ENCODE assay signal across 21 cellular contexts in genomic region chr19:44719262-44719701, GRCh38. TPM values are rescaled to one million over a fixed set of nuclear protein-coding genes. Genes with fewer than 3 reads are reported as not detected.
DNase-seq lines count a peak whose midpoint lies in the region; ATAC-seq, FAIRE-seq and TF ChIP-seq lines count a peak whose summit lies in the region.
"Had no signal": no experiment of that assay in that cellular context is flagged by ENCODE, and none has a peak within 500 bp of the region (broad histone marks: within the 10 kb centered on the region; RNA-seq: fewer than 3 reads in every experiment).

No MANE protein-coding gene starts in this region.

- peaks cover 22% of the 10 kb centered on the region for H3K4me1 ChIP-seq in adipocyte (ENCODE audit: control insufficient read depth, insufficient read depth, low read length)
- peaks cover 80% of the 10 kb centered on the region for H3K4me1 ChIP-seq in HepG2 (ENCODE audit: insufficient read depth, low read length)
- peaks cover 4 to 43% (median 32%) of the 10 kb centered on the region in 5 donors for H3K4me1 ChIP-seq in subcutaneous abdominal adipose tissue (ENCODE audit: control insufficient read depth in 5 of 5, insufficient read depth in 5 of 5, low read length in 5 of 5)

- peak overlapping the region; percentile 45 for H3K27ac Mint-ChIP-seq in T-helper 1 cell treated with Interleukin-12 subunit alpha and Interleukin-12 subunit beta and Interleukin-4 antibody, amounts not matched to agents 30 μg/mL and 1 μg/mL, for 36 hours
- H3K27ac Mint-ChIP-seq: activated CD4-positive, alpha-beta T cell treated with anti-CD3 and anti-CD28 coated beads, Interleukin-2, amount 10 ng/mL, durations not matched to agents 24 days and 14 days; CD8-positive, alpha-beta T cell; stimulated activated memory B cell treated with anti-CD40 and anti-IgM and Interleukin-4, amounts not matched to agents 10 μg/mL and 1 μg/mL and 100 μg/mL, for 72 hours had no signal

- H3K9ac ChIP-seq in adipocyte (ENCODE audit: low read length) (peak overlapping the region; percentile 41), HepG2 (ENCODE audit: insufficient read depth, low read depth, low read length) (peak overlapping the region; percentile 42; the same call in 1 of the 2 replicates), subcutaneous abdominal adipose tissue (ENCODE audit: low read length in 5 of 5) (no peak overlapping the region)
- H3K9ac ChIP-seq: KMS-11 had no signal

- no peak overlapping the region for H3K4me3 ChIP-seq in adipocyte (ENCODE audit: low read length)
- H3K4me3 ChIP-seq in HepG2 (replicated peaks in 1 of 3; ENCODE audit: insufficient read depth in 1 of 3, low read depth in 2 of 3, low read length in 3 of 3), result peak overlapping the region in 1 of 3 experiments; percentile 82; a peak in 1 of 6 replicates
- H3K4me3 ChIP-seq in subcutaneous abdominal adipose tissue (ENCODE audit: low read depth in 1 of 5, low read length in 5 of 5), result no peak overlapping the region

- no peak; the same call in 1 of the 2 replicates for TF ChIP-seq CTCF in HepG2 (CRISPR knock-in tag; IDR thresholded peaks at IDR 0.05)

- H4K20me1 ChIP-seq in HepG2 (ENCODE audit: insufficient read depth, low read length), result no peaks in the 10 kb centered on the region

- H2AFZ ChIP-seq in HepG2 (ENCODE audit: low read length), result no peak overlapping the region

- peak overlapping the region; percentile 88 for H3K4me2 ChIP-seq in HepG2 (ENCODE audit: low read depth, low read length)

- no peak overlapping the region for H3K4me3 Mint-ChIP-seq in T-helper 1 cell treated with Interleukin-12 subunit alpha and Interleukin-12 subunit beta and Interleukin-4 antibody, amounts not matched to agents 30 μg/mL and 1 μg/mL, for 36 hours
- H3K4me3 Mint-ChIP-seq: activated CD4-positive, alpha-beta T cell treated with anti-CD3 and anti-CD28 coated beads, Interleukin-2, amount 10 ng/mL, durations not matched to agents 24 days and 14 days; CD8-positive, alpha-beta T cell; stimulated activated memory B cell treated with anti-CD40 and anti-IgM and Interleukin-4, amounts not matched to agents 10 μg/mL and 1 μg/mL and 100 μg/mL, for 72 hours had no signal

- peaks cover 8% of the 10 kb centered on the region for H3K9me3 ChIP-seq in adipocyte (ENCODE audit: control insufficient read depth, low read length)
- H3K9me3 ChIP-seq in HepG2 (ENCODE audit: low read length), result peaks cover 13% of the 10 kb centered on the region
- peaks cover 0 to 16% (median 8%) of the 10 kb centered on the region in 5 donors for H3K9me3 ChIP-seq in subcutaneous abdominal adipose tissue (ENCODE audit: control insufficient read depth in 5 of 5, low read length in 5 of 5)
- H3K9me3 ChIP-seq: upper lobe of right lung had no signal

- CTCF ChIA-PET in HepG2 (lab: Yijun Ruan, JAX; ENCODE audit: low intra/inter-chr PET ratio, low total read pairs), result no interaction called here

- no peak for TF ChIP-seq POLR2A in HepG2 (IDR thresholded peaks at IDR 0.05; ENCODE audit: insufficient read depth in 1 of 2, low read depth in 2 of 2, low read length in 2 of 2)

- TF ChIP-seq EP300 in HepG2 (IDR thresholded peaks at IDR 0.05; ENCODE audit: low read depth in 2 of 2, low read length in 2 of 2) (no peak), HepG2 (CRISPR knock-in tag; IDR thresholded peaks at IDR 0.05; ENCODE audit: borderline replicate concordance) (no peak)

- BruUV-seq in HepG2 (replicated peaks; lab: Mats Ljungman, UMichigan), result no TSS peak

- H3K27ac ChIP-seq in HepG2 (ENCODE audit: extremely low read length, insufficient read depth, low read length) (peak overlapping the region; percentile 95), subcutaneous abdominal adipose tissue (ENCODE audit: low read depth, low read length) (peak overlapping the region; percentile 42)

- FAIRE-seq in HepG2 (lab: Jason Lieb, UNC), result no peak
- FAIRE-seq: keratinocyte had no signal

- H3K27me3 ChIP-seq in adipocyte (replicated peaks; ENCODE audit: control insufficient read depth, insufficient read depth, low read length) (no peaks in the 10 kb centered on the region), HepG2 (ENCODE audit: control insufficient read depth in 1 of 2, insufficient read depth in 2 of 2, low read length in 2 of 2) (no peaks in the 10 kb centered on the region; a peak in 1 of 5 replicates), subcutaneous abdominal adipose tissue (ENCODE audit: control insufficient read depth in 5 of 5, insufficient read depth in 4 of 5, low read length in 5 of 5) (peaks cover 0 to 3% (median 2%) of the 10 kb centered on the region in 5 donors)
- H3K27me3 ChIP-seq: upper lobe of right lung had no signal

- no peak for TF ChIP-seq RAD21 in HepG2 (CRISPR knock-in tag; IDR thresholded peaks at IDR 0.05)

- intact Hi-C loops in HepG2 (cut with micrococcal nuclease; ENCODE audit: unreplicated experiment), result loop anchor here (2.0 kb wide), 1 partner anchor 24 kb away; no protein-coding TSS in a partner anchor

- peaks cover 13% of the 10 kb centered on the region for H3K36me3 Mint-ChIP-seq in T-helper 1 cell treated with Interleukin-12 subunit alpha and Interleukin-12 subunit beta and Interleukin-4 antibody, amounts not matched to agents 30 μg/mL and 1 μg/mL, for 36 hours (ENCODE audit: low read depth)
- H3K36me3 Mint-ChIP-seq: CD8-positive, alpha-beta T cell; stimulated activated memory B cell treated with anti-CD40 and anti-IgM and Interleukin-4, amounts not matched to agents 10 μg/mL and 1 μg/mL and 100 μg/mL, for 72 hours had no signal

- POLR2A ChIA-PET in HepG2 (lab: Yijun Ruan, JAX), result interaction anchor here (1.2 to 8.0 kb wide), 6 partner anchors 9 to 186 kb away, joined by 3 to 94 read pairs (median 10); partner anchors contain the start of gene APOE

- DNase-seq in T-helper 1 cell (no peak), adipocyte (ENCODE audit: low read depth) (no peak), HepG2 (ENCODE audit: low spot score) (no peak), mesenteric fat pad (ENCODE audit: low spot score) (no peak)
- no peak for DNase-seq in activated CD4-positive, alpha-beta T cell treated with anti-CD3 and anti-CD28 coated beads, Interleukin-2, amount 50 U/mL, for 48 hours
- DNase-seq: activated CD4-positive, alpha-beta T cell treated with anti-CD3 and anti-CD28 coated beads, Interleukin-2, amount 10 ng/mL, durations not matched to agents 24 days and 14 days; CD8-positive, alpha-beta T cell; cortex of kidney; NCI-H1092; NCI-H2171; T-helper 9 cell had no signal

- peaks cover 22% of the 10 kb centered on the region for H3K79me2 ChIP-seq in HepG2 (ENCODE audit: insufficient read depth, low read length)

- H3K9me3 Mint-ChIP-seq in T-helper 1 cell treated with Interleukin-12 subunit alpha and Interleukin-12 subunit beta and Interleukin-4 antibody, amounts not matched to agents 30 μg/mL and 1 μg/mL, for 36 hours, result peaks cover 18% of the 10 kb centered on the region

- H3K4me1 Mint-ChIP-seq in T-helper 1 cell treated with Interleukin-12 subunit alpha and Interleukin-12 subunit beta and Interleukin-4 antibody, amounts not matched to agents 30 μg/mL and 1 μg/mL, for 36 hours (ENCODE audit: low read depth), result peaks cover 29% of the 10 kb centered on the region

- no peaks in the 10 kb centered on the region for H3K36me3 ChIP-seq in adipocyte (ENCODE audit: control insufficient read depth, insufficient read depth, low read length, severe bottlenecking)
- H3K36me3 ChIP-seq in HepG2 (replicated peaks in 1 of 2; ENCODE audit: control insufficient read depth in 1 of 2, insufficient read depth in 2 of 2, low read length in 2 of 2), result peaks cover 7 to 13% of the 10 kb centered on the region in 2 experiments
- no peaks in the 10 kb centered on the region for H3K36me3 ChIP-seq in subcutaneous abdominal adipose tissue (ENCODE audit: control insufficient read depth in 5 of 5, insufficient read depth in 5 of 5, low read length in 5 of 5)
- H3K36me3 ChIP-seq: upper lobe of right lung had no signal

- WGBS in HepG2 (ENCODE audit: low lambda C conversion rate), result 63% methylated on average over 7 of the region's 8 CpGs

- H3K27me3 Mint-ChIP-seq in T-helper 1 cell treated with Interleukin-12 subunit alpha and Interleukin-12 subunit beta and Interleukin-4 antibody, amounts not matched to agents 30 μg/mL and 1 μg/mL, for 36 hours (ENCODE audit: low read depth), result no peaks in the 10 kb centered on the region
- H3K27me3 Mint-ChIP-seq: activated CD4-positive, alpha-beta T cell treated with anti-CD3 and anti-CD28 coated beads, Interleukin-2, amount 10 ng/mL, durations not matched to agents 24 days and 14 days had no signal

- no peak for ATAC-seq in HepG2
- ATAC-seq in GM18907 (IDR thresholded peaks at IDR 0.05; ENCODE audit: unreplicated experiment), result no peak
- ATAC-seq: CD8-positive, alpha-beta T cell; stimulated activated memory B cell treated with anti-CD40 and anti-IgM and Interleukin-4, amounts not matched to agents 10 μg/mL and 1 μg/mL and 100 μg/mL, for 72 hours had no signal

- in situ Hi-C loops in HepG2 (cut with HindIII; ENCODE audit: extremely low pct_ligation_motif_present, low pct_unique_long_range_greater_than_20kb), result no loop called here

RNA-seq across cellular contexts. Expression of gene CEACAM16, which starts 20.3 kb away (rescaled TPM):
- total RNA-seq in HepG2 (2016; rRNA removed; fragmentation: Illumina TruSeq; extraction: Trizol) (not detected in 2 replicates), mesenteric fat pad (not detected)
- not detected in 2 replicates for total RNA-seq in HepG2 (2016; cell fraction: cytosol; rRNA removed; fragmentation: Illumina TruSeq; extraction: Trizol; ENCODE audit: low read depth)
- not detected in 2 replicates for total RNA-seq in HepG2 (2016; cell fraction: insoluble cytoplasmic fraction; rRNA removed; fragmentation: Illumina TruSeq; extraction: Trizol)
- not detected in 2 replicates for total RNA-seq in HepG2 (2016; cell fraction: membrane; rRNA removed; fragmentation: Illumina TruSeq; extraction: Trizol)
- not detected in 2 replicates for total RNA-seq in HepG2 (2016; cell fraction: nucleus; rRNA removed; fragmentation: Illumina TruSeq; extraction: Trizol)
- polyA plus RNA-seq in HepG2 (2011; rRNA removed), result not detected in 2 replicates
- polyA plus RNA-seq in HepG2 (2011; cell fraction: cytosol; rRNA removed), result not detected in 2 replicates
- not detected in 2 replicates for polyA plus RNA-seq in HepG2 (2011; cell fraction: nucleus; rRNA removed)
- polyA plus RNA-seq in HepG2 (2012), result not detected in 2 replicates
- polyA plus RNA-seq in HepG2 (2016; cell fraction: cytosol; fragmentation: Illumina TruSeq; extraction: Trizol; ENCODE audit: low read depth), result not detected in 2 replicates
- polyA plus RNA-seq in HepG2 (2016; cell fraction: insoluble cytoplasmic fraction; fragmentation: Illumina TruSeq; extraction: Trizol; ENCODE audit: low read depth), result not detected in 2 replicates
- not detected in 2 replicates for polyA plus RNA-seq in HepG2 (2016; cell fraction: membrane; fragmentation: Illumina TruSeq; extraction: Trizol; ENCODE audit: low read depth)
- not detected in 2 replicates for polyA plus RNA-seq in HepG2 (2016; cell fraction: nucleus; fragmentation: Illumina TruSeq; extraction: Trizol; ENCODE audit: insufficient read depth, low read depth)
- not detected in 2 replicates for polyA minus RNA-seq in HepG2 (2011; rRNA and poly(A)+ RNA removed; ENCODE audit: low replicate concordance)
- polyA minus RNA-seq in HepG2 (2011; cell fraction: cytosol; rRNA and poly(A)+ RNA removed), result not detected in 2 replicates
- not detected in 2 replicates for polyA minus RNA-seq in HepG2 (2011; cell fraction: nucleus; rRNA and poly(A)+ RNA removed)
- total RNA-seq: A673; activated CD4-positive, alpha-beta T cell treated with anti-CD3 and anti-CD28 coated beads, Interleukin-2, amount 10 ng/mL, durations not matched to agents 24 days and 14 days; CD8-positive, alpha-beta T cell; epithelial cell of proximal tubule; upper lobe of right lung had no signal
- polyA plus RNA-seq: aorta, keratinocyte had no signal

RNA-seq across cellular contexts. Expression of gene BCL3, which starts 29.2 kb away (rescaled TPM):
- total RNA-seq in HepG2 (2016; rRNA removed; fragmentation: Illumina TruSeq; extraction: Trizol) (2.0 and 4.0 TPM in 2 replicates), mesenteric fat pad (73.8 TPM)
- total RNA-seq in HepG2 (2016; cell fraction: cytosol; rRNA removed; fragmentation: Illumina TruSeq; extraction: Trizol; ENCODE audit: low read depth), result 4.5 and 8.9 TPM in 2 replicates
- total RNA-seq in HepG2 (2016; cell fraction: insoluble cytoplasmic fraction; rRNA removed; fragmentation: Illumina TruSeq; extraction: Trizol), result 1.9 and 4.2 TPM in 2 replicates
- 8.2 and 10.1 TPM in 2 replicates for total RNA-seq in HepG2 (2016; cell fraction: membrane; rRNA removed; fragmentation: Illumina TruSeq; extraction: Trizol)
- total RNA-seq in HepG2 (2016; cell fraction: nucleus; rRNA removed; fragmentation: Illumina TruSeq; extraction: Trizol), result 3.1 and 4.6 TPM in 2 replicates
- 2.3 and 2.6 TPM in 2 replicates for polyA plus RNA-seq in HepG2 (2011; rRNA removed)
- 1.8 and 3.4 TPM in 2 replicates for polyA plus RNA-seq in HepG2 (2011; cell fraction: cytosol; rRNA removed)
- polyA plus RNA-seq in HepG2 (2011; cell fraction: nucleus; rRNA removed), result 23.1 and 29.5 TPM in 2 replicates
- polyA plus RNA-seq in HepG2 (2012), result 6.8 and 9.9 TPM in 2 replicates
- 13.0 TPM in 2 replicates for polyA plus RNA-seq in HepG2 (2016; cell fraction: cytosol; fragmentation: Illumina TruSeq; extraction: Trizol; ENCODE audit: low read depth)
- polyA plus RNA-seq in HepG2 (2016; cell fraction: insoluble cytoplasmic fraction; fragmentation: Illumina TruSeq; extraction: Trizol; ENCODE audit: low read depth), result 8.2 and 12.0 TPM in 2 replicates
- polyA plus RNA-seq in HepG2 (2016; cell fraction: membrane; fragmentation: Illumina TruSeq; extraction: Trizol; ENCODE audit: low read depth), result 18.9 and 20.6 TPM in 2 replicates
- polyA plus RNA-seq in HepG2 (2016; cell fraction: nucleus; fragmentation: Illumina TruSeq; extraction: Trizol; ENCODE audit: insufficient read depth, low read depth), result 17.9 and 18.7 TPM in 2 replicates
- polyA minus RNA-seq in HepG2 (2011; rRNA and poly(A)+ RNA removed; ENCODE audit: low replicate concordance), result 5.3 and 5.6 TPM in 2 replicates
- polyA minus RNA-seq in HepG2 (2011; cell fraction: cytosol; rRNA and poly(A)+ RNA removed), result 4.7 and 5.7 TPM in 2 replicates
- polyA minus RNA-seq in HepG2 (2011; cell fraction: nucleus; rRNA and poly(A)+ RNA removed), result 3.2 and 4.1 TPM in 2 replicates

RNA-seq across cellular contexts. Expression of gene CEACAM19, which starts 48.0 kb away (rescaled TPM):
- total RNA-seq in HepG2 (2016; rRNA removed; fragmentation: Illumina TruSeq; extraction: Trizol) (0.66 and 1.3 TPM in 2 replicates), mesenteric fat pad (3.7 TPM)
- 0.18 and 0.30 TPM in 2 replicates for total RNA-seq in HepG2 (2016; cell fraction: cytosol; rRNA removed; fragmentation: Illumina TruSeq; extraction: Trizol; ENCODE audit: low read depth)
- total RNA-seq in HepG2 (2016; cell fraction: insoluble cytoplasmic fraction; rRNA removed; fragmentation: Illumina TruSeq; extraction: Trizol), result 0.22 and 1.3 TPM in 2 replicates
- total RNA-seq in HepG2 (2016; cell fraction: membrane; rRNA removed; fragmentation: Illumina TruSeq; extraction: Trizol), result 0.38 and 0.65 TPM in 2 replicates
- 2.7 and 2.8 TPM in 2 replicates for total RNA-seq in HepG2 (2016; cell fraction: nucleus; rRNA removed; fragmentation: Illumina TruSeq; extraction: Trizol)
- 4.0 and 6.3 TPM in 2 replicates for polyA plus RNA-seq in HepG2 (2011; rRNA removed)
- 1.3 and 1.5 TPM in 2 replicates for polyA plus RNA-seq in HepG2 (2011; cell fraction: cytosol; rRNA removed)
- 16.3 and 18.1 TPM in 2 replicates for polyA plus RNA-seq in HepG2 (2011; cell fraction: nucleus; rRNA removed)
- 4.6 and 6.9 TPM in 2 replicates for polyA plus RNA-seq in HepG2 (2012)
- 0.32 and 0.38 TPM in 2 replicates for polyA plus RNA-seq in HepG2 (2016; cell fraction: cytosol; fragmentation: Illumina TruSeq; extraction: Trizol; ENCODE audit: low read depth)
- 0.47 and 0.99 TPM in 2 replicates for polyA plus RNA-seq in HepG2 (2016; cell fraction: insoluble cytoplasmic fraction; fragmentation: Illumina TruSeq; extraction: Trizol; ENCODE audit: low read depth)
- polyA plus RNA-seq in HepG2 (2016; cell fraction: membrane; fragmentation: Illumina TruSeq; extraction: Trizol; ENCODE audit: low read depth), result 0.88 and 0.98 TPM in 2 replicates
- polyA plus RNA-seq in HepG2 (2016; cell fraction: nucleus; fragmentation: Illumina TruSeq; extraction: Trizol; ENCODE audit: insufficient read depth, low read depth), result 11.9 and 13.8 TPM in 2 replicates
- polyA minus RNA-seq in HepG2 (2011; rRNA and poly(A)+ RNA removed; ENCODE audit: low replicate concordance), result 6.6 and 9.0 TPM in 2 replicates
- polyA minus RNA-seq in HepG2 (2011; cell fraction: cytosol; rRNA and poly(A)+ RNA removed), result 0.59 and 0.88 TPM in 2 replicates
- polyA minus RNA-seq in HepG2 (2011; cell fraction: nucleus; rRNA and poly(A)+ RNA removed), result 11.7 and 11.8 TPM in 2 replicates

RNA-seq across cellular contexts. Expression of gene CBLC, which starts 58.4 kb away (rescaled TPM):
- total RNA-seq in HepG2 (2016; rRNA removed; fragmentation: Illumina TruSeq; extraction: Trizol), result 1.1 and 1.8 TPM in 2 replicates
- total RNA-seq in HepG2 (2016; cell fraction: cytosol; rRNA removed; fragmentation: Illumina TruSeq; extraction: Trizol; ENCODE audit: low read depth), result 0.81 and 0.97 TPM in 2 replicates
- total RNA-seq in HepG2 (2016; cell fraction: insoluble cytoplasmic fraction; rRNA removed; fragmentation: Illumina TruSeq; extraction: Trizol), result 0.91 and 1.8 TPM in 2 replicates
- 1.1 and 1.2 TPM in 2 replicates for total RNA-seq in HepG2 (2016; cell fraction: membrane; rRNA removed; fragmentation: Illumina TruSeq; extraction: Trizol)
- 1.6 and 2.7 TPM in 2 replicates for total RNA-seq in HepG2 (2016; cell fraction: nucleus; rRNA removed; fragmentation: Illumina TruSeq; extraction: Trizol)
- 2.6 and 4.3 TPM in 2 replicates for polyA plus RNA-seq in HepG2 (2011; rRNA removed)
- polyA plus RNA-seq in HepG2 (2011; cell fraction: cytosol; rRNA removed), result 1.4 and 2.1 TPM in 2 replicates
- 13.9 and 14.3 TPM in 2 replicates for polyA plus RNA-seq in HepG2 (2011; cell fraction: nucleus; rRNA removed)
- 1.8 and 2.3 TPM in 2 replicates for polyA plus RNA-seq in HepG2 (2012)
- 0.87 and 0.89 TPM in 2 replicates for polyA plus RNA-seq in HepG2 (2016; cell fraction: cytosol; fragmentation: Illumina TruSeq; extraction: Trizol; ENCODE audit: low read depth)
- polyA plus RNA-seq in HepG2 (2016; cell fraction: insoluble cytoplasmic fraction; fragmentation: Illumina TruSeq; extraction: Trizol; ENCODE audit: low read depth), result 1.1 and 1.9 TPM in 2 replicates
- 0.50 and 0.61 TPM in 2 replicates for polyA plus RNA-seq in HepG2 (2016; cell fraction: membrane; fragmentation: Illumina TruSeq; extraction: Trizol; ENCODE audit: low read depth)
- 4.5 and 5.6 TPM in 2 replicates for polyA plus RNA-seq in HepG2 (2016; cell fraction: nucleus; fragmentation: Illumina TruSeq; extraction: Trizol; ENCODE audit: insufficient read depth, low read depth)
- polyA minus RNA-seq in HepG2 (2011; rRNA and poly(A)+ RNA removed; ENCODE audit: low replicate concordance), result 0.33 and 11.2 TPM in 2 replicates
- polyA minus RNA-seq in HepG2 (2011; cell fraction: cytosol; rRNA and poly(A)+ RNA removed), result 1.4 and 2.2 TPM in 2 replicates
- 3.9 and 5.8 TPM in 2 replicates for polyA minus RNA-seq in HepG2 (2011; cell fraction: nucleus; rRNA and poly(A)+ RNA removed)
- total RNA-seq in mesenteric fat pad, result not detected
- total RNA-seq: A673; activated CD4-positive, alpha-beta T cell treated with anti-CD3 and anti-CD28 coated beads, Interleukin-2, amount 10 ng/mL, durations not matched to agents 24 days and 14 days; aorta; CD8-positive, alpha-beta T cell had no signal

Comparison
In these comparisons a context has a peak if more than half of its experiments do, and no peak if none do; other contexts are left out.
1. H3K9ac ChIP-seq: peak in adipocyte (single experiment) and HepG2 (single experiment); none in subcutaneous abdominal adipose tissue (0 of 5).